9 cellular contexts compared by ENCODE assay signal in genomic region chr4:173169428-173170209, GRCh38. TPM values are rescaled to one million over a fixed set of nuclear protein-coding genes. Genes with fewer than 3 reads are reported as not detected.
A peak's percentile ranks its signal among the peaks of the same experiment; 100 is the strongest.
DNase-seq lines count a peak whose midpoint lies in the region; FAIRE-seq and TF ChIP-seq lines count a peak whose summit lies in the region.
"Had no signal": no experiment of that assay in that cellular context is flagged by ENCODE, and none has a peak within 500 bp of the region (broad histone marks: within the 10 kb centered on the region; RNA-seq: fewer than 3 reads in every experiment).

No MANE protein-coding gene starts in this region.

- peak overlapping the region; percentile 79 for H3K27ac ChIP-seq in WERI-Rb-1

- no peaks in the 10 kb centered on the region for H3K9me3 ChIP-seq in WERI-Rb-1 (ENCODE audit: severe bottlenecking)

- H3K36me3 ChIP-seq in WERI-Rb-1 (no peaks in the 10 kb centered on the region), bronchial epithelial cell (ENCODE audit: control insufficient read depth, insufficient read depth, low read length) (no peaks in the 10 kb centered on the region)

- no peak for FAIRE-seq in bronchial epithelial cell (lab: Jason Lieb, UNC)
- FAIRE-seq: A204.1 had no signal

- no peaks in the 10 kb centered on the region for H3K27me3 ChIP-seq in WERI-Rb-1 (ENCODE audit: insufficient read depth, low read depth, severe bottlenecking)
- no peaks in the 10 kb centered on the region for H3K27me3 ChIP-seq in bronchial epithelial cell (ENCODE audit: control insufficient read depth, insufficient read depth, low read length)

- H3K36me3 Mint-ChIP-seq in HFFc6 (ENCODE audit: low read depth) = no peaks in the 10 kb centered on the region

- DNase-seq in DMS 273 (lab: John Stamatoyannopoulos, UW; ENCODE audit: unreplicated experiment) = peak; percentile 81
- DNase-seq in DMS 273 treated with DMSO at 0.1 percent for 48 hours (lab: John Stamatoyannopoulos, UW) = no peak
- peak; percentile 23 for DNase-seq in HFFc6
- DNase-seq in MV-4-11 (lab: John Stamatoyannopoulos, UW) = peak; percentile 57
- DNase-seq in WERI-Rb-1 = peak; percentile 85
- peak; percentile 26 for DNase-seq in bronchial epithelial cell (ENCODE audit: low read depth)
- DNase-seq in islet precursor cell = peak; percentile 81
- peak; percentile 57 for DNase-seq in stimulated activated CD4-positive, alpha-beta T cell treated with anti-CD3 and anti-CD28 coated beads, Interleukin-12 subunit alpha, Interleukin-12 subunit beta, amount 100 ng/mL, for 4 hours

- peak overlapping the region; percentile 91 for H3K4me3 Mint-ChIP-seq in HFFc6

- no peaks in the 10 kb centered on the region for H3K9me3 Mint-ChIP-seq in HFFc6

- peak overlapping the region; percentile 68 for H3K27ac Mint-ChIP-seq in HFFc6

- peak overlapping the region; percentile 87 for H3K4me3 ChIP-seq in WERI-Rb-1 (ENCODE audit: low read depth, low read length)
- peak overlapping the region; percentile 62 for H3K4me3 ChIP-seq in bronchial epithelial cell (ENCODE audit: low read depth, low read length)

- TF ChIP-seq CTCF in HFFc6 (IDR thresholded peaks at IDR 0.05) (no peak), WERI-Rb-1 (IDR thresholded peaks at IDR 0.05; ENCODE audit: low read depth, low read length) (no peak), bronchial epithelial cell (IDR thresholded peaks at IDR 0.05; ENCODE audit: insufficient read depth, low read length, severe bottlenecking) (no peak)

- peaks cover 28% of the 10 kb centered on the region for H3K4me1 Mint-ChIP-seq in HFFc6 (ENCODE audit: low read depth)

- no peaks in the 10 kb centered on the region; the same call in 1 of the 2 replicates for H3K27me3 Mint-ChIP-seq in HFFc6 (ENCODE audit: insufficient read depth)

RNA-seq across cellular contexts. Expression of gene GALNT7, which starts 1.0 kb away (rescaled TPM):
- total RNA-seq in HFFc6 (2021; fragmentation: NEBNext Ultra II Directional; extraction: Animal tissue kit (Norgen Biotek cat#: 25700)) = 10 to 100 TPM; 10.9 to 24.3 (median 23.0) TPM
- 24.7 and 37.1 TPM in 2 replicates for total RNA-seq in bronchial epithelial cell
